In the genomic region with DNA sequence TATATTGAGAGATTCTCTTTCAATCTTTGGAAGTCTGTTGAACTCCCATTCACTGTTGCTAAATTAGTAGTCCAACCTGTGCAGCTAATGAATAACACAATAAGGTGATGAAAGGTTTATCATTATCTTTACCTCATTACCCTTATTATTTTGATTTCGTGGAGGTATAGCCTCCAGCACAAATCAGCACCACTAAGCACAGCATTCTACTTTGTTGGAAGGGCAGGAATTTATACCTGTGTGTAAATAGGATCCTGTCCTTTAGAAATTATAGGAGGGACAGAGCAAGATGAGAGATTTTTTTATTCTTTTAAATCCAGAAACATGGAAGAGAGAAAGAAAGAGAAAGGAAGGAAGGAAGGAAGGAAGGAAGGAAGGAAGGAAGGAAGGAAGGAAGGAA, we compare ENCODE assay signal across 29 cellular contexts.
"Had no signal": no experiment of that assay in that cellular context is flagged by ENCODE, and none has a peak within 500 bp of the region (broad histone marks: within the 10 kb centered on the region; RNA-seq: fewer than 3 reads in every experiment).

No MANE protein-coding gene starts in this region.

- H3K4me1 Mint-ChIP-seq: endodermal cell had no signal

- H3K79me2 ChIP-seq: hepatocyte had no signal

- H3K4me3 ChIP-seq: colonic mucosa, coronary artery, dorsolateral prefrontal cortex, esophagus muscularis mucosa, esophagus squamous epithelium, gastrocnemius medialis, gastroesophageal sphincter, heart left ventricle, heart right ventricle, hepatocyte had no signal

- H3K9me3 ChIP-seq: colonic mucosa, esophagus muscularis mucosa, esophagus squamous epithelium, gastrocnemius medialis, gastroesophageal sphincter, heart left ventricle, heart right ventricle had no signal

- H3K36me3 ChIP-seq: colonic mucosa, esophagus muscularis mucosa, esophagus squamous epithelium, gastrocnemius medialis, gastroesophageal sphincter, heart left ventricle, heart right ventricle had no signal

- H3K4me3 Mint-ChIP-seq: dendritic cell treated with granulocyte-macrophage colony-stimulating factor and Interleukin-4, amounts not matched to agents 40 ng/mL and 50 ng/mL, for 4 days; effector memory CD8-positive, alpha-beta T cell; endodermal cell had no signal

- H3K4me1 ChIP-seq: colonic mucosa, esophagus muscularis mucosa, esophagus squamous epithelium, gastrocnemius medialis, gastroesophageal sphincter, heart left ventricle, heart right ventricle had no signal

- H3K27ac Mint-ChIP-seq: dendritic cell treated with granulocyte-macrophage colony-stimulating factor and Interleukin-4, amounts not matched to agents 40 ng/mL and 50 ng/mL, for 4 days; effector memory CD8-positive, alpha-beta T cell; endodermal cell had no signal

- H3K27me3 Mint-ChIP-seq: dendritic cell treated with granulocyte-macrophage colony-stimulating factor and Interleukin-4, amounts not matched to agents 40 ng/mL and 50 ng/mL, for 4 days; effector memory CD8-positive, alpha-beta T cell had no signal

- H3K27me3 ChIP-seq: colonic mucosa, dorsolateral prefrontal cortex, esophagus muscularis mucosa, esophagus squamous epithelium, foreskin keratinocyte, gastrocnemius medialis, gastroesophageal sphincter, heart left ventricle, heart right ventricle, hepatocyte had no signal

- H3K9me3 Mint-ChIP-seq: endodermal cell had no signal

- H3K4me2 ChIP-seq: hepatocyte had no signal

- FAIRE-seq: endometrium, endothelial cell of umbilical vein, frontal cortex had no signal

- ATAC-seq: effector memory CD8-positive, alpha-beta T cell; esophagus mucosa; foreskin keratinocyte; gastrocnemius medialis; gastroesophageal sphincter; heart left ventricle; heart right ventricle had no signal

- H2AFZ ChIP-seq: hepatocyte had no signal

- DNase-seq: colonic mucosa; cortex of kidney; dermis blood vessel endothelial cell; dorsolateral prefrontal cortex; effector CD4-positive, alpha-beta T cell; effector CD8-positive, alpha-beta T cell; effector memory CD4-positive, alpha-beta T cell; effector memory CD8-positive, alpha-beta T cell; endodermal cell; erythroblast; esophagus squamous epithelium; foreskin fibroblast; foreskin keratinocyte; foreskin melanocyte; gastrocnemius medialis; glutamatergic neuron; head of caudate nucleus; heart left ventricle; heart right ventricle had no signal

- H3K27ac ChIP-seq: colonic mucosa, coronary artery, dorsolateral prefrontal cortex, epithelial cell of prostate, esophagus muscularis mucosa, esophagus squamous epithelium, foreskin keratinocyte, gastrocnemius medialis, gastroesophageal sphincter, heart left ventricle, heart right ventricle, hepatocyte had no signal
